Comparison of ENCODE assay signal across 8 cellular contexts in the genomic region with DNA sequence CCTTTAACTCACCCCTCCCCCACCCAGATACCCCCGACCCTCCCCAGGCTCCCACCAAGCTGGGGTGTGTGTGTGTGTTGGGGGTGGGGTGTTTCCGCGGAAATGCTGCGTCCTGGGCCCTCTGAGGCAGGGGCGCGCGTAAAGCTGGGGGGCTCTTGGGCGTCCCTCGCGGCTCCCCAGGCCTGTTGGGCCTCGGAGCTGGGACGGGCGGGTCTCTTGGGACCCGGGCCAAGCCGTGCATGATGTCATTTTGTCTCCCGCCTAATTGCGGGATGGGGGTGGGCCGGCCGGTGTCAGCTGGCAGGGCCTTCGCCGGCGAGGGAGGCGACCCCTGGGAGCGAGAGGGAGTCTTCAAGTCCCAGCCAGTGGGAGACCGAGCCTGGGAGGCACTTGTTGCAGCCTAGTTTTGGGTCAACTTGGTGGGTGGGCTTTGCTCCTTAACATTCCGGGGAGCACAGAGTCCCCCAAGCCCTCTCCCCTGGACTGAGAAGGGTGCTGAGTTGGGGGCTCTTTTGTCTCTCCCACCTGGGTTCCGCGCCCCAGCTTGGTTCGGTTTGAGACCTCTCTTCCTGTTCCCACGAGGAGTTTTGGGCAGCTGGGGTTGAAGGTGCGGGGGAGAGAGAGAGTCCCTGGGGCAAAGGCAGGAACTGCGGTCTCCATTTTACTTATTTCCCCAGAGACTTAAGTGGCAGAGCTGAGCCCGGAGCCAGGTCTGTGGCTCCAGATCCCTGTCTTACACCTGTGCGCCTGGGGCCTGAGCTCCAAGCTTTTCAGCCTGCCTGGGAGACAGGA. TPM values are rescaled to one million over a fixed set of nuclear protein-coding genes. Genes with fewer than 3 reads are reported as not detected.
DNase-seq lines count a peak whose midpoint lies in the region; ATAC-seq, FAIRE-seq and TF ChIP-seq lines count a peak whose summit lies in the region.

No MANE protein-coding gene starts in this region.

- H3K9me3 ChIP-seq in skeletal muscle satellite cell (replicated peaks; ENCODE audit: low read length), result no peaks in the 10 kb centered on the region

- peak overlapping the region; percentile 65 for H3K9ac ChIP-seq in skeletal muscle satellite cell (ENCODE audit: low read depth, low read length)

- FAIRE-seq in GM18507 (lab: Jason Lieb, UNC), result peak; percentile 77

- H3K36me3 ChIP-seq in skeletal muscle satellite cell (ENCODE audit: insufficient read depth, low read length), result no peaks in the 10 kb centered on the region

- H3K4me1 ChIP-seq in skeletal muscle satellite cell (ENCODE audit: control insufficient read depth, insufficient read depth, low read length), result peaks cover 12% of the 10 kb centered on the region

- H3K27me3 ChIP-seq in skeletal muscle satellite cell (ENCODE audit: control insufficient read depth, insufficient read depth, low read length), result no peaks in the 10 kb centered on the region

- H3K4me3 ChIP-seq in epithelial cell of proximal tubule (ENCODE audit: low read depth, low read length) (peak overlapping the region; percentile 64), skeletal muscle satellite cell (ENCODE audit: low read length) (peak overlapping the region; percentile 66)

- ATAC-seq in HG03097 (IDR thresholded peaks at IDR 0.05; ENCODE audit: low FRiP score, unreplicated experiment) (peak; percentile 44), HG03469 (IDR thresholded peaks at IDR 0.05; ENCODE audit: unreplicated experiment) (no peak)

- H3K4me2 ChIP-seq in skeletal muscle satellite cell (ENCODE audit: low read length), result peak overlapping the region; percentile 82

- peak overlapping the region; percentile 74 for H3K27ac ChIP-seq in C4-2B

- TF ChIP-seq CTCF in C4-2B (conservative IDR thresholded peaks at IDR 0.05), result no peak
- TF ChIP-seq CTCF in epithelial cell of proximal tubule (conservative IDR thresholded peaks at IDR 0.05; ENCODE audit: low read depth, low read length), result no peak

- DNase-seq in GM18507 (ENCODE audit: extremely low spot score, insufficient read length, low read depth) (no peak), RPMI8226 (peak; percentile 51), epithelial cell of proximal tubule (ENCODE audit: low read depth) (no peak), activated gamma-delta T cell treated with Interleukin-2 at 50 U/mL for 16 hours (no peak)

RNA-seq across cellular contexts. Expression of gene MYBL2, which starts 0.6 kb away (rescaled TPM):
- total RNA-seq in epithelial cell of proximal tubule, result 77.0 and 183 TPM in 2 replicates
- 7.9 and 12.2 TPM in 2 replicates for total RNA-seq in skeletal muscle satellite cell (2012; rRNA removed)

RNA-seq across cellular contexts. Expression of gene GTSF1L, which starts 59.3 kb away (rescaled TPM):
- total RNA-seq in epithelial cell of proximal tubule, result not detected in 2 replicates
- not detected in 2 replicates for total RNA-seq in skeletal muscle satellite cell (2012; rRNA removed)
